ENCODE assay signal across 19 cellular contexts in genomic region chr22:49663311-49663711, GRCh38.
DNase-seq lines count a peak whose midpoint lies in the region; ATAC-seq, FAIRE-seq and TF ChIP-seq lines count a peak whose summit lies in the region.
"Had no signal": no experiment of that assay in that cellular context is flagged by ENCODE, and none has a peak within 500 bp of the region (broad histone marks: within the 10 kb centered on the region; RNA-seq: fewer than 3 reads in every experiment).

No MANE protein-coding gene starts in this region.

- no peaks in the 10 kb centered on the region for H3K27me3 ChIP-seq in BLaER1
- H3K27me3 ChIP-seq in BLaER1 treated with 17β-estradiol and CSF1 and Interleukin-3, amounts not matched to agents 10 nM and 100 nM: peaks cover 0 to under 1% (median 0%) of the 10 kb centered on the region in 11 experiments; a peak in 2 of 22 replicates
- H3K27me3 ChIP-seq in sigmoid colon: peaks cover 4 to 82% (median 29%) of the 10 kb centered on the region in 3 donors
- H3K27me3 ChIP-seq in HepG2 (ENCODE audit: control insufficient read depth in 1 of 2, insufficient read depth in 2 of 2, low read length in 2 of 2): peaks cover 16 to 73% of the 10 kb centered on the region in 2 experiments

- H3K27ac ChIP-seq in BLaER1 (peak overlapping the region; percentile 76; the same call in 1 of the 2 replicates), kidney (ENCODE audit: low read depth in 2 of 2, low read length in 2 of 2) (no peak overlapping the region), sigmoid colon (no peak overlapping the region), HepG2 (ENCODE audit: extremely low read length, insufficient read depth, low read length) (no peak overlapping the region)
- H3K27ac ChIP-seq in BLaER1 treated with 17β-estradiol and CSF1 and Interleukin-3, amounts not matched to agents 10 nM and 100 nM: peak overlapping the region in 1 of 11 experiments; percentile 79; a peak in 1 of 22 replicates
- H3K27ac ChIP-seq: KMS-11, PC-9, RWPE1, SJCRH30 had no signal

- WGBS in sigmoid colon, 2 donors: 93 to 94% methylated on average over 17 of the region's 17 CpGs
- 17% methylated on average over 15 of the region's 17 CpGs for WGBS in HepG2 (ENCODE audit: low lambda C conversion rate)

- intact Hi-C loops in kidney (cut with DNase I): no loop called here
- intact Hi-C loops in sigmoid colon (cut with DNase I): no loop called here
- intact Hi-C loops in HepG2 (cut with micrococcal nuclease; ENCODE audit: unreplicated experiment): no loop called here

- H3K4me1 ChIP-seq in BLaER1 (peaks cover 91% of the 10 kb centered on the region), kidney (ENCODE audit: control insufficient read depth in 1 of 2, insufficient read depth in 1 of 2, low read depth in 1 of 2, low read length in 2 of 2) (no peaks in the 10 kb centered on the region), sigmoid colon (no peaks in the 10 kb centered on the region), HepG2 (ENCODE audit: insufficient read depth, low read length) (no peaks in the 10 kb centered on the region)
- H3K4me1 ChIP-seq in BLaER1 treated with 17β-estradiol and CSF1 and Interleukin-3, amounts not matched to agents 10 nM and 100 nM: peaks cover 50 to 93% (median 86%) of the 10 kb centered on the region in 10 experiments
- H3K4me1 ChIP-seq: SJCRH30 had no signal

- H3K36me3 ChIP-seq in BLaER1 (no peaks in the 10 kb centered on the region), kidney (ENCODE audit: control insufficient read depth in 1 of 2, insufficient read depth in 2 of 2, low read length in 2 of 2) (no peaks in the 10 kb centered on the region), sigmoid colon (no peaks in the 10 kb centered on the region), HepG2 (replicated peaks in 1 of 2; ENCODE audit: control insufficient read depth in 1 of 2, insufficient read depth in 2 of 2, low read length in 2 of 2) (no peaks in the 10 kb centered on the region)
- no peaks in the 10 kb centered on the region for H3K36me3 ChIP-seq in BLaER1 treated with 17β-estradiol and CSF1 and Interleukin-3, amounts not matched to agents 10 nM and 100 nM
- H3K36me3 ChIP-seq: SJCRH30 had no signal

- H4K20me1 ChIP-seq in BLaER1 (no peaks in the 10 kb centered on the region), HepG2 (ENCODE audit: insufficient read depth, low read length) (no peaks in the 10 kb centered on the region)
- H4K20me1 ChIP-seq in BLaER1 treated with 17β-estradiol and CSF1 and Interleukin-3, amounts not matched to agents 10 nM and 100 nM: no peaks in the 10 kb centered on the region

- no TSS peak for BruUV-seq in HepG2 (replicated peaks; lab: Mats Ljungman, UMichigan)

- H3K79me2 ChIP-seq in HepG2 (ENCODE audit: insufficient read depth, low read length): no peaks in the 10 kb centered on the region

- H2AFZ ChIP-seq in HepG2 (ENCODE audit: low read length): no peak overlapping the region
- H2AFZ ChIP-seq: PC-9 had no signal

- POLR2A ChIA-PET in HepG2 (lab: Yijun Ruan, JAX): no interaction called here

- in situ Hi-C loops in HepG2 (cut with HindIII; ENCODE audit: extremely low pct_ligation_motif_present, low pct_unique_long_range_greater_than_20kb): no loop called here

- TF ChIP-seq CTCF in kidney (IDR thresholded peaks at IDR 0.05; ENCODE audit: borderline replicate concordance, extremely low read depth, insufficient read depth): no peak
- TF ChIP-seq CTCF in sigmoid colon (IDR thresholded peaks at IDR 0.05): no peak
- TF ChIP-seq CTCF in HepG2 (CRISPR knock-in tag; IDR thresholded peaks at IDR 0.05): no peak

- H3K9me3 ChIP-seq in BLaER1 (no peaks in the 10 kb centered on the region), kidney (ENCODE audit: control insufficient read depth in 1 of 2, low read length in 2 of 2) (no peaks in the 10 kb centered on the region), sigmoid colon (no peaks in the 10 kb centered on the region), HepG2 (ENCODE audit: low read length) (no peaks in the 10 kb centered on the region)
- no peaks in the 10 kb centered on the region for H3K9me3 ChIP-seq in BLaER1 treated with 17β-estradiol and CSF1 and Interleukin-3, amounts not matched to agents 10 nM and 100 nM (replicated peaks in 1 of 11)
- H3K9me3 ChIP-seq: SJCRH30 had no signal

- CTCF ChIA-PET in HepG2 (lab: Yijun Ruan, JAX; ENCODE audit: low intra/inter-chr PET ratio, low total read pairs): no interaction called here

- H3K9ac ChIP-seq in BLaER1: no peak overlapping the region
- 0 out of 22 replicates have a peak overlapping the region, but pooled peaks of 1 of the 11 experiments have one; percentile 23 for H3K9ac ChIP-seq in BLaER1 treated with 17β-estradiol and CSF1 and Interleukin-3, amounts not matched to agents 10 nM and 100 nM
- no peak overlapping the region for H3K9ac ChIP-seq in kidney (ENCODE audit: low read length in 2 of 2)
- no peak overlapping the region for H3K9ac ChIP-seq in HepG2 (ENCODE audit: insufficient read depth, low read depth, low read length)
- H3K9ac ChIP-seq: KMS-11 had no signal

- no peak for TF ChIP-seq POLR2A in sigmoid colon (IDR thresholded peaks at IDR 0.05)
- TF ChIP-seq POLR2A in HepG2 (IDR thresholded peaks at IDR 0.05; ENCODE audit: insufficient read depth in 1 of 2, low read depth in 2 of 2, low read length in 2 of 2): no peak

- TF ChIP-seq EP300 in sigmoid colon (IDR thresholded peaks at IDR 0.05): no peak
- TF ChIP-seq EP300 in HepG2 (IDR thresholded peaks at IDR 0.05; ENCODE audit: low read depth in 2 of 2, low read length in 2 of 2): no peak
- no peak for TF ChIP-seq EP300 in HepG2 (CRISPR knock-in tag; IDR thresholded peaks at IDR 0.05; ENCODE audit: borderline replicate concordance)

- FAIRE-seq in kidney (lab: Jason Lieb, UNC): no peak
- FAIRE-seq in HepG2 (lab: Jason Lieb, UNC): no peak
- FAIRE-seq: G401.6 had no signal

- no peak for TF ChIP-seq RAD21 in HepG2 (CRISPR knock-in tag; IDR thresholded peaks at IDR 0.05)

- DNase-seq in kidney: peak; percentile 65
- DNase-seq in sigmoid colon: peak; percentile 59
- no peak for DNase-seq in HepG2 (ENCODE audit: low spot score)
- DNase-seq in stimulated activated CD4-positive, alpha-beta T cell treated with anti-CD3 and anti-CD28 coated beads, Interleukin-12 subunit alpha, Interleukin-12 subunit beta, amount 100 ng/mL, for 4 hours: no peak
- DNase-seq: AML-193; CD4-positive, CD25-positive, alpha-beta regulatory T cell; COR-L47; NCI-H1417; NCI-H187 treated with DMSO at 0.1 percent for 48 hours; NCI-H345; NCI-H526; PC-9; SJCRH30 had no signal

- H3K4me3 ChIP-seq in BLaER1 (no peak overlapping the region), kidney (ENCODE audit: low read length in 2 of 2) (no peak overlapping the region), sigmoid colon (no peak overlapping the region), HepG2 (replicated peaks in 1 of 3; ENCODE audit: insufficient read depth in 1 of 3, low read depth in 2 of 3, low read length in 3 of 3) (no peak overlapping the region)
- H3K4me3 ChIP-seq in BLaER1 treated with 17β-estradiol and CSF1 and Interleukin-3, amounts not matched to agents 10 nM and 100 nM: no peak overlapping the region
- H3K4me3 ChIP-seq: PC-9, SJCRH30 had no signal

- H3K4me2 ChIP-seq in BLaER1 (peak overlapping the region; percentile 87), HepG2 (ENCODE audit: low read depth, low read length) (no peak overlapping the region)
- H3K4me2 ChIP-seq in BLaER1 treated with 17β-estradiol and CSF1 and Interleukin-3, amounts not matched to agents 10 nM and 100 nM: peak overlapping the region in 9 of 11 experiments; percentile 74 to 93 (median 85); a peak in 16 of 22 replicates
- H3K4me2 ChIP-seq: KMS-11, PC-9 had no signal

- ATAC-seq in HG02588 (IDR thresholded peaks at IDR 0.05; ENCODE audit: unreplicated experiment): no peak
- no peak for ATAC-seq in HepG2

TF ChIP-seq in HepG2, 621 proteins besides CTCF, POLR2A, EP300 and RAD21:
- no peak for TF ChIP-seq ZNF224 (CRISPR knock-in tag; IDR thresholded peaks at IDR 0.05)
- no peak for TF ChIP-seq ZNF574 (CRISPR knock-in tag; IDR thresholded peaks at IDR 0.05)
- no peak for TF ChIP-seq POLR2AphosphoS5 (IDR thresholded peaks at IDR 0.05; ENCODE audit: low read depth, low read length)
- TF ChIP-seq NR2F1 (CRISPR knock-in tag; IDR thresholded peaks at IDR 0.05): no peak
- no peak for TF ChIP-seq PCBP1 (IDR thresholded peaks at IDR 0.05; ENCODE audit: borderline replicate concordance, low read depth, low read length)
- TF ChIP-seq ZNF180 (CRISPR knock-in tag; IDR thresholded peaks at IDR 0.05; ENCODE audit: borderline replicate concordance, low read depth): no peak
- TF ChIP-seq ZNF124 (CRISPR knock-in tag; IDR thresholded peaks at IDR 0.05): no peak
- TF ChIP-seq NR1H2 (CRISPR knock-in tag; IDR thresholded peaks at IDR 0.05; ENCODE audit: borderline replicate concordance, low read depth): no peak

Comparison
In these comparisons a context has a peak if more than half of its experiments do, and no peak if none do; other contexts are left out.
1. DNase-seq: peak in kidney (single experiment) and sigmoid colon (single experiment); none in HepG2 (single experiment) and stimulated activated CD4-positive, alpha-beta T cell treated with anti-CD3 and anti-CD28 coated beads, Interleukin-12 subunit alpha, Interleukin-12 subunit beta, amount 100 ng/mL, for 4 hours (single experiment).